Comparison of ENCODE assay signal across 8 cellular contexts in genomic region chr16:49755291-49755611, GRCh38.
DNase-seq lines count a peak whose midpoint lies in the region; ATAC-seq and TF ChIP-seq lines count a peak whose summit lies in the region.

No MANE protein-coding gene starts in this region.

- H3K9ac ChIP-seq in duodenal mucosa (ENCODE audit: low read depth in 1 of 2, low read length in 2 of 2): peak overlapping the region in 1 of 2 donors; percentile 38

- no peak overlapping the region for H3K27ac ChIP-seq in duodenal mucosa (ENCODE audit: low read depth, low read length)

- no peak for ATAC-seq in GM19328 (IDR thresholded peaks at IDR 0.05; ENCODE audit: unreplicated experiment)
- no peak for ATAC-seq in GM19455 (IDR thresholded peaks at IDR 0.05; ENCODE audit: unreplicated experiment)

- no peaks in the 10 kb centered on the region for H3K36me3 ChIP-seq in duodenal mucosa (ENCODE audit: control insufficient read depth in 1 of 2, insufficient read depth in 2 of 2, low read length in 2 of 2)

- peak; percentile 31 for DNase-seq in AG10803 (ENCODE audit: low read depth)
- peak; percentile 26 for DNase-seq in LNCaP clone FGC (ENCODE audit: low read depth)
- DNase-seq in medulla oblongata (ENCODE audit: extremely low spot score): peak; percentile 47
- DNase-seq in stimulated activated CD4-positive, alpha-beta T cell treated with anti-CD3 and anti-CD28 coated beads, Interleukin-2, amount 100 ng/mL, for 24 hours: no peak
- no peak for DNase-seq in cortex of kidney (lab: John Stamatoyannopoulos, UW)

- peak overlapping the region; percentile 39 for H3K4me3 ChIP-seq in AG10803 (ENCODE audit: low read length)
- H3K4me3 ChIP-seq in LNCaP clone FGC (ENCODE audit: low read depth, low read length): no peak overlapping the region
- H3K4me3 ChIP-seq in duodenal mucosa (ENCODE audit: low read depth in 1 of 2, low read length in 2 of 2): peak overlapping the region; percentile 33 to 55

- H3K9me3 ChIP-seq in duodenal mucosa (ENCODE audit: control insufficient read depth in 1 of 2, low read length in 2 of 2): no peaks in the 10 kb centered on the region

- H3K27me3 ChIP-seq in duodenal mucosa (ENCODE audit: control insufficient read depth in 1 of 2, insufficient read depth in 2 of 2, low read length in 2 of 2): no peaks in the 10 kb centered on the region

- H3K4me1 ChIP-seq in duodenal mucosa (ENCODE audit: control insufficient read depth in 1 of 2, insufficient read depth in 2 of 2, low read length in 2 of 2): peaks cover 8 to 12% of the 10 kb centered on the region in 2 donors

- TF ChIP-seq CTCF in AG10803 (conservative IDR thresholded peaks at IDR 0.05; ENCODE audit: low read length) (peak; percentile 59), LNCaP clone FGC (IDR thresholded peaks at IDR 0.05; ENCODE audit: control insufficient read depth, extremely low read depth, insufficient read depth) (peak; percentile 65)

Comparison
In these comparisons a context has a peak if more than half of its experiments do, and no peak if none do; other contexts are left out.
1. DNase-seq: peak in AG10803 (single experiment), LNCaP clone FGC (single experiment) and medulla oblongata (single experiment); none in stimulated activated CD4-positive, alpha-beta T cell treated with anti-CD3 and anti-CD28 coated beads, Interleukin-2, amount 100 ng/mL, for 24 hours (0 of 2) and cortex of kidney (single experiment).